In the genomic region with DNA sequence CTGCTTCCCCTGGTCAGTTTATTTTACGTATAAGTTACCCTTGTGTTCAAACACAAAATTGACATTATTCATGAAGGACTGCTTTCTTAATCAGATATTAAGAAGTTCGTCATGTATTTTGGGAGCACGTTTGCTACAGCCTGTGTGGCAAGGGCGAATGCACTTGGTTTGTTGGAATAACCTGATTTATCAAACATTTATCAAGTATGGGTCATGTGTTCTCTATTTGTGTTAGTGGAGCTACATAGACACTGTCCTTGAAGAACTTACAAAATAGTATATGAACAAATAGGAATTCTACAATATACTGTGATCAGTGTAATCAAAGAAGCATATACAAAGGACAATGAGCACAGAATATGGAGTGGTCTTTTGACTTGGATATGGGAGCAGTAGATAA, we compare ENCODE assay signal across 32 cellular contexts.
"Had no signal": no experiment of that assay in that cellular context is flagged by ENCODE, and none has a peak within 500 bp of the region (broad histone marks: within the 10 kb centered on the region; RNA-seq: fewer than 3 reads in every experiment).

No MANE protein-coding gene starts in this region.

- ATAC-seq: naive thymus-derived CD4-positive, alpha-beta T cell; natural killer cell; psoas muscle; right cardiac atrium; sciatic nerve; stimulated activated memory B cell treated with anti-CD40 and anti-IgM and Interleukin-4, amounts not matched to agents 10 μg/mL and 1 μg/mL and 100 μg/mL, for 72 hours; stimulated activated naive CD8-positive, alpha-beta T cell treated with anti-CD3 and anti-CD28 coated beads, Interleukin-15, amount 100 ng/mL, for 72 hours; stimulated activated naive CD8-positive, alpha-beta T cell treated with anti-CD3 and anti-CD28 coated beads, Interleukin-15, Interleukin-2, amounts not matched to agents 100 U/mL and 50 U/mL, for 24 hours; upper lobe of right lung had no signal

- H3K27ac Mint-ChIP-seq: natural killer cell; nephron; progenitor cell of endocrine pancreas; stimulated activated memory B cell treated with anti-CD40 and anti-IgM and Interleukin-4, amounts not matched to agents 10 μg/mL and 1 μg/mL and 100 μg/mL, for 72 hours; type B pancreatic cell had no signal

- H3K9me3 ChIP-seq: ovary, psoas muscle, suprapubic skin, testis, tibial artery, transverse colon, upper lobe of right lung, uterus had no signal

- H3K4me3 Mint-ChIP-seq: naive thymus-derived CD4-positive, alpha-beta T cell; natural killer cell; nephron; neural crest cell; stimulated activated memory B cell treated with anti-CD40 and anti-IgM and Interleukin-4, amounts not matched to agents 10 μg/mL and 1 μg/mL and 100 μg/mL, for 72 hours; stimulated activated naive CD8-positive, alpha-beta T cell treated with anti-CD3 and anti-CD28 coated beads, Interleukin-15, amount 100 ng/mL, for 72 hours; type B pancreatic cell had no signal

- H3K27ac ChIP-seq: parathyroid adenoma, psoas muscle, skin epidermis, spleen, suprapubic skin, testis, tibial artery, transverse colon, upper lobe of right lung had no signal

- H3K4me3 ChIP-seq: ovary, psoas muscle, skin epidermis, smooth muscle cell, spleen, suprapubic skin, testis, tibial artery, transverse colon, upper lobe of right lung, uterus had no signal

- H3K27me3 ChIP-seq: ovary, spleen, suprapubic skin, testis, tibial artery, transverse colon, upper lobe of right lung, uterus had no signal

- H3K36me3 ChIP-seq: ovary, uterus had no signal

- H3K4me1 ChIP-seq: parathyroid adenoma, psoas muscle, suprapubic skin, testis, transverse colon, upper lobe of right lung had no signal

- H3K27me3 Mint-ChIP-seq: naive thymus-derived CD4-positive, alpha-beta T cell; progenitor cell of endocrine pancreas; stimulated activated memory B cell treated with anti-CD40 and anti-IgM and Interleukin-4, amounts not matched to agents 10 μg/mL and 1 μg/mL and 100 μg/mL, for 72 hours; stimulated activated naive CD8-positive, alpha-beta T cell treated with anti-CD3 and anti-CD28 coated beads, Interleukin-15, amount 100 ng/mL, for 72 hours; type B pancreatic cell had no signal

- DNase-seq: naive thymus-derived CD4-positive, alpha-beta T cell; natural killer cell; occipital lobe; ovary; posterior cingulate gyrus; psoas muscle; right cardiac atrium; spleen; stimulated activated CD4-positive, alpha-beta T cell treated with anti-CD3 and anti-CD28 coated beads, Interleukin-12 subunit alpha, Interleukin-12 subunit beta, amount 100 ng/mL, for 4 hours; stimulated activated CD4-positive, alpha-beta T cell treated with anti-CD3 and anti-CD28 coated beads, Interleukin-1b, Interleukin-23, amount 100 ng/mL, for 48 hours; stimulated activated CD4-positive, alpha-beta T cell treated with anti-CD3 and anti-CD28 coated beads, Interleukin-4, amount 100 ng/mL, for 1 hour; stimulated activated CD4-positive, alpha-beta T cell treated with anti-CD3 and anti-CD28 coated beads, Interleukin-4, amount 100 ng/mL, for 4 hours; stimulated activated CD8-positive, alpha-beta memory T cell treated with anti-CD3 and anti-CD28 coated beads, Interleukin-4, amount 100 ng/mL, for 48 hours; stimulated activated naive CD4-positive, alpha-beta T cell; stimulated activated naive CD8-positive, alpha-beta T cell treated with anti-CD3 and anti-CD28 coated beads, Interleukin-15, amount 100 ng/mL, for 72 hours; stimulated activated naive CD8-positive, alpha-beta T cell treated with anti-CD3 and anti-CD28 coated beads, Interleukin-15, Interleukin-2, amounts not matched to agents 100 U/mL and 50 U/mL, for 24 hours; substantia nigra; testis; tibial artery; transverse colon; upper lobe of right lung; uterus had no signal

- H3K9me3 Mint-ChIP-seq: natural killer cell; stimulated activated memory B cell treated with anti-CD40 and anti-IgM and Interleukin-4, amounts not matched to agents 10 μg/mL and 1 μg/mL and 100 μg/mL, for 72 hours; type B pancreatic cell had no signal

- H3K4me1 Mint-ChIP-seq: nephron, neural crest cell had no signal
